Comparison of ENCODE assay signal across 8 cellular contexts in genomic region chr9:128771094-128771721, GRCh38. TPM values are rescaled to one million over a fixed set of nuclear protein-coding genes. Genes with fewer than 3 reads are reported as not detected.
DNase-seq lines count a peak whose midpoint lies in the region; ATAC-seq and TF ChIP-seq lines count a peak whose summit lies in the region.

No MANE protein-coding gene starts in this region.

- H3K36me3 ChIP-seq in adrenal gland (replicated peaks in 1 of 2) (no peaks in the 10 kb centered on the region), iPS DF 6.9 (ENCODE audit: control insufficient read depth, insufficient read depth, low read length) (no peaks in the 10 kb centered on the region), skeletal muscle tissue (ENCODE audit: control insufficient read depth in 3 of 3, insufficient read depth in 3 of 3, low read length in 3 of 3) (peaks cover 5 to 9% (median 6%) of the 10 kb centered on the region in 3 donors)

- peaks cover 24% of the 10 kb centered on the region for H3K36me3 Mint-ChIP-seq in Calu3 (ENCODE audit: insufficient read depth, unreplicated experiment)

- CTCF ChIA-PET in Calu3 (lab: Charles Lee), result interaction anchor here (1.6 kb wide), 1 partner anchor 17 kb away, joined by 4 read pairs; no protein-coding TSS in a partner anchor

- peak overlapping the region; percentile 97 to 99 (median 99) for H3K9ac ChIP-seq in skeletal muscle tissue (ENCODE audit: low read depth in 1 of 3, low read length in 3 of 3)

- TF ChIP-seq CTCF in Calu3 (IDR thresholded peaks at IDR 0.05; ENCODE audit: unreplicated experiment), result no peak
- no peak for TF ChIP-seq CTCF in adrenal gland (IDR thresholded peaks at IDR 0.05)

- H3K4me1 Mint-ChIP-seq in Calu3 (ENCODE audit: low read depth, unreplicated experiment), result peaks cover 8% of the 10 kb centered on the region

- 1 to 4% (median 1%) methylated on average over 9 to 28 of the region's 28 CpGs for WGBS in adrenal gland, 4 donors
- WGBS in iPS DF 6.9 (ENCODE audit: insufficient coverage, insufficient read length), result no CpG with 5 or more reads among the region's 28 CpGs

- no peak for TF ChIP-seq POLR2A in adrenal gland (IDR thresholded peaks at IDR 0.05)

- no peaks in the 10 kb centered on the region for H3K9me3 ChIP-seq in adrenal gland (replicated peaks in 1 of 3)
- H3K9me3 ChIP-seq in iPS DF 6.9 (ENCODE audit: control insufficient read depth, insufficient read depth, low read length), result no peaks in the 10 kb centered on the region
- H3K9me3 ChIP-seq in skeletal muscle tissue (ENCODE audit: control insufficient read depth in 3 of 3, low read length in 3 of 3), result no peaks in the 10 kb centered on the region

- H3K27ac ChIP-seq in adrenal gland (peak overlapping the region; percentile 74 to 96 (median 88)), iPS DF 6.9 (ENCODE audit: low read length) (no peak overlapping the region), skeletal muscle tissue (ENCODE audit: low read depth, low read length) (peak overlapping the region; percentile 96)

- DNase-seq in Calu3 (peak; percentile 15), HuH-7 (ENCODE audit: low spot score) (peak; percentile 43), adrenal gland (peak in 6 of 7 donors; percentile 36 to 58 (median 40)), iPS DF 6.9 (ENCODE audit: low read depth, low spot score) (no peak), NCI-H1092 (lab: John Stamatoyannopoulos, UW) (no peak), activated gamma-delta T cell (lab: John Stamatoyannopoulos, UW) (no peak)

- H3K27me3 ChIP-seq in adrenal gland, result no peaks in the 10 kb centered on the region
- no peaks in the 10 kb centered on the region for H3K27me3 ChIP-seq in iPS DF 6.9 (ENCODE audit: control insufficient read depth, insufficient read depth, low read length)
- H3K27me3 ChIP-seq in skeletal muscle tissue (ENCODE audit: control insufficient read depth in 3 of 3, insufficient read depth in 3 of 3, low read length in 3 of 3), result no peaks in the 10 kb centered on the region

- peak overlapping the region; percentile 84 for H3K4me3 Mint-ChIP-seq in Calu3 (ENCODE audit: low read depth, unreplicated experiment)

- intact Hi-C loops in Calu3 (cut with micrococcal nuclease; ENCODE audit: unreplicated experiment), result no loop called here
- intact Hi-C loops in adrenal gland (cut with DNase I), result no loop called here

- H3K27ac Mint-ChIP-seq in Calu3 (ENCODE audit: unreplicated experiment), result peak overlapping the region; percentile 71

- H3K27me3 Mint-ChIP-seq in Calu3 (ENCODE audit: unreplicated experiment), result no peaks in the 10 kb centered on the region

- peak; percentile 25 for ATAC-seq in GM21423 (IDR thresholded peaks at IDR 0.05; ENCODE audit: unreplicated experiment)

- BruUV-seq in Calu3 (replicated peaks; lab: Mats Ljungman, UMichigan), result no TSS peak

- H3K4me1 ChIP-seq in adrenal gland (replicated peaks in 1 of 2), result peaks cover 10 to 28% of the 10 kb centered on the region in 2 donors
- no peaks in the 10 kb centered on the region for H3K4me1 ChIP-seq in iPS DF 6.9 (ENCODE audit: control insufficient read depth, insufficient read depth, low read length)
- peaks cover 16 to 30% (median 29%) of the 10 kb centered on the region in 3 donors for H3K4me1 ChIP-seq in skeletal muscle tissue (ENCODE audit: control insufficient read depth in 3 of 3, insufficient read depth in 3 of 3, low read length in 3 of 3)

- H3K9me3 Mint-ChIP-seq in Calu3 (ENCODE audit: low read depth, unreplicated experiment), result peaks cover 5% of the 10 kb centered on the region

- peak overlapping the region; percentile 25 to 83 (median 75) for H3K4me3 ChIP-seq in adrenal gland
- peak overlapping the region; percentile 45; the same call in 1 of the 2 replicates for H3K4me3 ChIP-seq in iPS DF 6.9 (ENCODE audit: low read length)
- H3K4me3 ChIP-seq in skeletal muscle tissue (ENCODE audit: low read length in 3 of 3), result peak overlapping the region; percentile 97 to 99 (median 98)

RNA-seq across cellular contexts. Expression of gene ZER1, which starts 0.5 kb away (rescaled TPM):
- 15.2 and 20.2 TPM in 2 replicates for total RNA-seq in Calu3 (2022)
- 100 to 1,000 TPM in 1 of 8 donors, 10 to 100 TPM in 7; 38.8 to 131 (median 66.6) TPM for total RNA-seq in adrenal gland
- 10 to 100 TPM; 17.0 to 51.1 (median 41.7) TPM for polyA plus RNA-seq in adrenal gland
- 14.6 TPM for total RNA-seq in skeletal muscle tissue

RNA-seq across cellular contexts. Expression of gene TBC1D13, which starts 15.8 kb away (rescaled TPM):
- 16.6 and 18.2 TPM in 2 replicates for total RNA-seq in Calu3 (2022)
- 10 to 100 TPM; 24.2 to 72.7 (median 32.7) TPM for total RNA-seq in adrenal gland
- polyA plus RNA-seq in adrenal gland, result 10 to 100 TPM; 21.2 to 27.1 (median 27.0) TPM
- 9.4 TPM for total RNA-seq in skeletal muscle tissue

RNA-seq across cellular contexts. Expression of gene ENDOG, which starts 47.1 kb away (rescaled TPM):
- total RNA-seq in Calu3 (2022) (15.2 and 17.5 TPM in 2 replicates), adrenal gland (100 to 1,000 TPM in 1 of 8 donors, 10 to 100 TPM in 7; 26.8 to 113 (median 36.0) TPM), skeletal muscle tissue (19.3 TPM)
- polyA plus RNA-seq in adrenal gland, result 10 to 100 TPM in 2 of 3 donors, 1 to 10 TPM in 1; 4.9 to 39.8 (median 19.1) TPM

RNA-seq across cellular contexts. Expression of gene ZDHHC12, which starts 47.3 kb away (rescaled TPM):
- total RNA-seq in Calu3 (2022) (35.4 and 36.5 TPM in 2 replicates), adrenal gland (10 to 100 TPM; 15.5 to 97.4 (median 29.0) TPM), skeletal muscle tissue (2.6 TPM)
- 10 to 100 TPM in 2 of 3 donors, 1 to 10 TPM in 1; 1.6 to 64.8 (median 33.1) TPM for polyA plus RNA-seq in adrenal gland

RNA-seq across cellular contexts. Expression of gene SPOUT1, which starts 58.4 kb away (rescaled TPM):
- total RNA-seq in Calu3 (2022) (35.8 and 46.8 TPM in 2 replicates), adrenal gland (10 to 100 TPM; 18.7 to 56.3 (median 41.0) TPM), skeletal muscle tissue (11.0 TPM)
- 10 to 100 TPM; 20.8 to 51.6 (median 41.1) TPM for polyA plus RNA-seq in adrenal gland

Comparison
In these comparisons a context has a peak if more than half of its experiments do, and no peak if none do; other contexts are left out.
1. DNase-seq: peak in Calu3 (single experiment), HuH-7 (single experiment) and adrenal gland (6 of 7); none in iPS DF 6.9 (single experiment), NCI-H1092 (single experiment) and activated gamma-delta T cell (single experiment).
2. H3K4me3 ChIP-seq: peak in every context shown above with its lines; median percentile 98 in skeletal muscle tissue; 75 in adrenal gland; 45 in iPS DF 6.9.